In the genomic region with DNA sequence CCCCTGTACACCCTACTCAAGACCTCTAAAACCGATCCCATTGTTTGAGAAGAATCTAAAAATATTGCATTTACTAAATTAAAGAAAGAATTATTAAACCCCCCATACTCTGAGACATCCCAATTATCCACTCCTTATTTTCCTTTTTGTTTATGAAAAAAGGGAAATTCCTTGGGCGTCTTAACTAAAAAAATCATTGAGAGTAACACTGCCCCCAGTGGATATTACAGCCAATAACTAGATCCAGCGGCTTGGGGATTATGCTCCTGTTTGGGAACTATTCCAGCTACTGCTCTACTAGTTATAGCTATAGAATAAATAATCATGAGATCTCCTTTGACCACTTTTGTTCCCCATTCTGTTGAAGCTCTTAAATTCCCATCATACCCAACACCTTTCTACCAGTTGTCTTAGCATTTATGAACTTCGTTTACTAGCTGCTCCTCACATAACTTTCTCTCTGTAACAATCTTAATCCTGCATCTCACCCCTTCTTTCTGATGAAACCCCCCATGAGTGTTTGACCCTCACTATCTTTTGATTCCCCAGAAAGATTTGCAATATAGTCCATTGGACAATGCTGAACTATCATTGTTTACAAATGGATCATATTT, we compare ENCODE assay signal across 10 cellular contexts. TPM values are rescaled to one million over a fixed set of nuclear protein-coding genes. Genes with fewer than 3 reads are reported as not detected.
DNase-seq lines count a peak whose midpoint lies in the region; ATAC-seq and TF ChIP-seq lines count a peak whose summit lies in the region.
"Had no signal": no experiment of that assay in that cellular context is flagged by ENCODE, and none has a peak within 500 bp of the region (broad histone marks: within the 10 kb centered on the region; RNA-seq: fewer than 3 reads in every experiment).

No MANE protein-coding gene starts in this region.

- H4K91ac ChIP-seq in H9 (ENCODE audit: insufficient read length, low read depth, low read length): no peak overlapping the region

- H3K27me3 Mint-ChIP-seq in H9 (ENCODE audit: low read depth) (peaks cover 8% of the 10 kb centered on the region; the same call in 1 of the 2 replicates), WTC11 (ENCODE audit: low read depth) (peaks cover 14% of the 10 kb centered on the region), T-helper 17 cell (no peaks in the 10 kb centered on the region)

- H3K4me3 Mint-ChIP-seq in H9: no peak overlapping the region
- H3K4me3 Mint-ChIP-seq in WTC11: no peak overlapping the region
- no peak overlapping the region for H3K4me3 Mint-ChIP-seq in T-helper 17 cell

- H3K79me1 ChIP-seq in H9 (ENCODE audit: insufficient read depth, low read depth, low read length, poor library complexity, severe bottlenecking): no peaks in the 10 kb centered on the region

- H3K23me2 ChIP-seq in H9 (ENCODE audit: insufficient read length, low read depth, low read length, poor library complexity, severe bottlenecking): no peaks in the 10 kb centered on the region

- no peak overlapping the region for H3K56ac ChIP-seq in H9 (ENCODE audit: insufficient read length, low read depth, low read length)

- WGBS in H9 (ENCODE audit: extremely low coverage, insufficient read length, low lambda C conversion rate): no CpG with 5 or more reads among the region's 4 CpGs

- H3K23ac ChIP-seq in H9 (ENCODE audit: insufficient read length, low read depth, low read length): no peak overlapping the region

- H3K4me2 ChIP-seq in H9 (ENCODE audit: insufficient read depth, insufficient read length, low read length): no peak overlapping the region

- peak; percentile 57; the same call in 1 of the 2 replicates for ATAC-seq in WTC11
- ATAC-seq in left lung: peak; percentile 23
- ATAC-seq in T-helper 17 cell: no peak
- no peak for ATAC-seq in HG03378 (IDR thresholded peaks at IDR 0.05; ENCODE audit: unreplicated experiment)
- ATAC-seq in GM18867 (IDR thresholded peaks at IDR 0.05; ENCODE audit: unreplicated experiment): no peak

- H3K4ac ChIP-seq in H9 (ENCODE audit: low read depth, low read length): no peak overlapping the region

- peak; percentile 55 for TF ChIP-seq CTCF in AG10803 (conservative IDR thresholded peaks at IDR 0.05; ENCODE audit: low read length)
- peak; percentile 76 for TF ChIP-seq CTCF in H9 (conservative IDR thresholded peaks at IDR 0.05)
- peak; percentile 45 for TF ChIP-seq CTCF in WTC11 (IDR thresholded peaks at IDR 0.05)
- peak; percentile 39 to 57 for TF ChIP-seq CTCF in left lung (IDR thresholded peaks at IDR 0.05)

- DNase-seq in AG10803 (ENCODE audit: low read depth) (peak; percentile 36), H9 (no peak), WTC11 (ENCODE audit: low spot score) (no peak), left lung (no peak), T-helper 17 cell (no peak), inferior parietal cortex (ENCODE audit: extremely low spot score) (no peak)
- DNase-seq: NCI-H526 treated with DMSO at 0.1 percent for 48 hours had no signal

- no peak overlapping the region for H3K14ac ChIP-seq in H9 (ENCODE audit: insufficient read depth, low read length)

- CTCF ChIA-PET in WTC11 (lab: Charles Lee): interaction anchor here (0.5 to 1.9 kb wide), 13 partner anchors 8 to 192 kb away, joined by 3 to 11 read pairs (median 4); a partner anchor contains a TSS

- H3K27ac ChIP-seq in H9 (ENCODE audit: insufficient read length, low read depth, low read length) (no peak overlapping the region), left lung (no peak overlapping the region)
- H3K27ac ChIP-seq: coronary artery had no signal

- H3K9me3 ChIP-seq in H9 (ENCODE audit: control insufficient read depth, low read depth, low read length) (no peaks in the 10 kb centered on the region), left lung (no peaks in the 10 kb centered on the region), T-helper 17 cell (ENCODE audit: control insufficient read depth, low read length, poor library complexity, severe bottlenecking) (no peaks in the 10 kb centered on the region)

- no peak overlapping the region for H3K27ac Mint-ChIP-seq in H9
- no peak overlapping the region for H3K27ac Mint-ChIP-seq in WTC11
- H3K27ac Mint-ChIP-seq in T-helper 17 cell: no peak overlapping the region

- H2AFZ ChIP-seq in H9 (ENCODE audit: low read length): no peak overlapping the region

- no peak overlapping the region for H2BK20ac ChIP-seq in H9 (ENCODE audit: low read depth, low read length, poor library complexity, severe bottlenecking)

- H3K4me1 ChIP-seq in H9 (ENCODE audit: insufficient read depth, low read length): no peaks in the 10 kb centered on the region
- H3K4me1 ChIP-seq in left lung: no peaks in the 10 kb centered on the region

- no peaks in the 10 kb centered on the region for H3K36me3 ChIP-seq in left lung

- intact Hi-C loops in left lung (cut with DNase I): loop anchor here in 1 of 2 donors (10.0 kb wide), 1 partner anchor 805 kb away; no protein-coding TSS in a partner anchor

- H2BK120ac ChIP-seq in H9 (ENCODE audit: low read depth, low read length, poor library complexity, severe bottlenecking): no peak overlapping the region

- H3K9ac ChIP-seq in H9 (ENCODE audit: extremely low read depth, insufficient read length, low read length): no peak overlapping the region

- H2BK12ac ChIP-seq in H9 (ENCODE audit: insufficient read length, low read depth, low read length): no peak overlapping the region

- H4K5ac ChIP-seq in H9 (ENCODE audit: insufficient read length, low read depth, low read length): no peak overlapping the region

- no peaks in the 10 kb centered on the region for H4K20me1 ChIP-seq in H9 (ENCODE audit: control insufficient read depth, insufficient read depth, insufficient read length)

- no peak overlapping the region for H4K8ac ChIP-seq in H9 (replicated peaks; ENCODE audit: insufficient read length, low read depth, low read length)

- H3T11ph ChIP-seq in H9 (ENCODE audit: low read length): no peak overlapping the region

- H3K18ac ChIP-seq in H9 (ENCODE audit: insufficient read length, low read depth, low read length): no peak overlapping the region

- no peak overlapping the region for H2BK5ac ChIP-seq in H9 (ENCODE audit: insufficient read length, low read length)

- POLR2A ChIA-PET in WTC11 (lab: Charles Lee): no interaction called here

- H3K4me1 Mint-ChIP-seq in H9: no peaks in the 10 kb centered on the region; a peak in 2 of 4 replicates
- 0 out of 2 replicates have a peak, but pooled peaks cover 4% of the 10 kb centered on the region for H3K4me1 Mint-ChIP-seq in WTC11
- no peaks in the 10 kb centered on the region for H3K4me1 Mint-ChIP-seq in T-helper 17 cell

- H3K27me3 ChIP-seq in H9 (ENCODE audit: insufficient read depth, low read length): no peaks in the 10 kb centered on the region
- H3K27me3 ChIP-seq in left lung: no peaks in the 10 kb centered on the region

- no peaks in the 10 kb centered on the region for H3K79me2 ChIP-seq in H9 (ENCODE audit: insufficient read depth, low read length)

- H2AK5ac ChIP-seq in H9 (ENCODE audit: insufficient read length, low read length): no peak overlapping the region

- H2BK15ac ChIP-seq in H9 (ENCODE audit: low read depth, low read length): no peak overlapping the region

- H3K36me3 Mint-ChIP-seq in H9 (ENCODE audit: insufficient read depth in 1 of 3, low read depth in 3 of 3): peaks cover 5 to 14% (median 10%) of the 10 kb centered on the region in 3 experiments; a peak in 4 of 7 replicates
- peaks cover 13% of the 10 kb centered on the region for H3K36me3 Mint-ChIP-seq in WTC11
- H3K36me3 Mint-ChIP-seq in T-helper 17 cell (ENCODE audit: low read depth): no peaks in the 10 kb centered on the region

- no peak overlapping the region for H3K4me3 ChIP-seq in AG10803 (ENCODE audit: low read length)
- no peak overlapping the region for H3K4me3 ChIP-seq in left lung
- H3K4me3 ChIP-seq: coronary artery had no signal

- H3K9me3 Mint-ChIP-seq in H9: peaks cover 10 to 15% of the 10 kb centered on the region in 2 experiments
- peaks cover 24% of the 10 kb centered on the region for H3K9me3 Mint-ChIP-seq in WTC11

TF ChIP-seq in WTC11, 78 proteins besides CTCF, POLR2A, EP300 and RAD21 (continues in another document):
- TF ChIP-seq, protein P1, sequence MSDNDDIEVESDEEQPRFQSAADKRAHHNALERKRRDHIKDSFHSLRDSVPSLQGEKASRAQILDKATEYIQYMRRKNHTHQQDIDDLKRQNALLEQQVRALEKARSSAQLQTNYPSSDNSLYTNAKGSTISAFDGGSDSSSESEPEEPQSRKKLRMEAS (CRISPR knock-in tag; IDR thresholded peaks at IDR 0.05): no peak
- TF ChIP-seq SP1 (CRISPR knock-in tag; conservative IDR thresholded peaks at IDR 0.05) (no peak), SOX15 (CRISPR knock-in tag; IDR thresholded peaks at IDR 0.05) (no peak), NR3C1 (CRISPR knock-in tag; conservative IDR thresholded peaks at IDR 0.05; ENCODE audit: low read depth) (no peak), ZNF219 (CRISPR knock-in tag; IDR thresholded peaks at IDR 0.05; ENCODE audit: borderline replicate concordance) (no peak), ZNF396 (CRISPR knock-in tag; IDR thresholded peaks at IDR 0.05; ENCODE audit: borderline replicate concordance) (no peak)
- TF ChIP-seq, protein P2, sequence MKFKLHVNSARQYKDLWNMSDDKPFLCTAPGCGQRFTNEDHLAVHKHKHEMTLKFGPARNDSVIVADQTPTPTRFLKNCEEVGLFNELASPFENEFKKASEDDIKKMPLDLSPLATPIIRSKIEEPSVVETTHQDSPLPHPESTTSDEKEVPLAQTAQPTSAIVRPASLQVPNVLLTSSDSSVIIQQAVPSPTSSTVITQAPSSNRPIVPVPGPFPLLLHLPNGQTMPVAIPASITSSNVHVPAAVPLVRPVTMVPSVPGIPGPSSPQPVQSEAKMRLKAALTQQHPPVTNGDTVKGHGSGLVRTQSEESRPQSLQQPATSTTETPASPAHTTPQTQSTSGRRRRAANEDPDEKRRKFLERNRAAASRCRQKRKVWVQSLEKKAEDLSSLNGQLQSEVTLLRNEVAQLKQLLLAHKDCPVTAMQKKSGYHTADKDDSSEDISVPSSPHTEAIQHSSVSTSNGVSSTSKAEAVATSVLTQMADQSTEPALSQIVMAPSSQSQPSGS (CRISPR knock-in tag; IDR thresholded peaks at IDR 0.05; ENCODE audit: borderline replicate concordance, low read depth): no peak
- TF ChIP-seq, protein P3, sequence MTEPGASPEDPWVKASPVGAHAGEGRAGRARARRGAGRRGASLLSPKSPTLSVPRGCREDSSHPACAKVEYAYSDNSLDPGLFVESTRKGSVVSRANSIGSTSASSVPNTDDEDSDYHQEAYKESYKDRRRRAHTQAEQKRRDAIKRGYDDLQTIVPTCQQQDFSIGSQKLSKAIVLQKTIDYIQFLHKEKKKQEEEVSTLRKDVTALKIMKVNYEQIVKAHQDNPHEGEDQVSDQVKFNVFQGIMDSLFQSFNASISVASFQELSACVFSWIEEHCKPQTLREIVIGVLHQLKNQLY (CRISPR knock-in tag; IDR thresholded peaks at IDR 0.05): no peak

RNA-seq across cellular contexts. Expression of a gene that starts 12.7 kb away (rescaled TPM):
- total RNA-seq in H9 (2021): 2.2 and 2.3 TPM in 2 replicates
- 2.2 to 3.5 TPM (median 3.3 TPM) in 3 replicates for total RNA-seq in WTC11 (2021)
- 1 to 10 TPM; 1.1 to 5.6 TPM for total RNA-seq in left lung
- 1 to 10 TPM in 1 of 2 donors, under 1 TPM in 1; 0.63 to 2.7 TPM for total RNA-seq in T-helper 17 cell

RNA-seq across cellular contexts. Expression of a gene that starts 12.9 kb away (rescaled TPM):
- total RNA-seq in H9 (2021) (47.0 and 53.4 TPM in 2 replicates), WTC11 (2021) (49.7 to 56.0 TPM (median 50.3 TPM) in 3 replicates), left lung (10 to 100 TPM; 46.2 to 49.6 TPM), T-helper 17 cell (10 to 100 TPM; 26.8 to 28.9 TPM)

RNA-seq across cellular contexts. Expression of a gene that starts 29.8 kb away (rescaled TPM):
- total RNA-seq in H9 (2021): 0.37 and 0.97 TPM in 2 replicates
- total RNA-seq in WTC11 (2021): 0.48 to 0.64 TPM (median 0.53 TPM) in 3 replicates
- 1 to 10 TPM; 1.3 to 3.4 TPM for total RNA-seq in left lung
- 1 to 10 TPM; 4.2 to 4.3 TPM for total RNA-seq in T-helper 17 cell

Comparison
In these comparisons a context has a peak if more than half of its experiments do, and no peak if none do; other contexts are left out.
1. ATAC-seq: peak in WTC11 (single experiment) and left lung (single experiment); none in T-helper 17 cell (single experiment), HG03378 (single experiment) and GM18867 (single experiment).
2. Peak in every context shown above with its lines, with median percentiles within 50 percentile points of each other: CTCF ChIP-seq.